7 cellular contexts compared by ENCODE assay signal in genomic region chr5:132883261-132883834, GRCh38. TPM values are rescaled to one million over a fixed set of nuclear protein-coding genes. Genes with fewer than 3 reads are reported as not detected.
DNase-seq lines count a peak whose midpoint lies in the region; ATAC-seq and TF ChIP-seq lines count a peak whose summit lies in the region.

No MANE protein-coding gene starts in this region.

- H3K27me3 ChIP-seq in trophoblast cell (ENCODE audit: insufficient read depth, low read length): no peaks in the 10 kb centered on the region

- H3K9me3 ChIP-seq in HEK293 (ENCODE audit: control insufficient read depth, insufficient read depth, low read depth, low read length): no peaks in the 10 kb centered on the region
- H3K9me3 ChIP-seq in trophoblast cell (ENCODE audit: insufficient read depth, low read depth, low read length): no peaks in the 10 kb centered on the region

- H3K27ac ChIP-seq in HEK293 (ENCODE audit: extremely low read depth, low read depth, low read length) (no peak overlapping the region), trophoblast cell (ENCODE audit: low read depth, low read length) (no peak overlapping the region)

- H2BK5ac ChIP-seq in trophoblast cell (ENCODE audit: low read depth, low read length, poor library complexity): no peak overlapping the region

- H2AFZ ChIP-seq in trophoblast cell (ENCODE audit: insufficient read depth, low read length, poor library complexity): no peak overlapping the region

- H3K36me3 ChIP-seq in HEK293 (ENCODE audit: control insufficient read depth in 2 of 2, insufficient read depth in 1 of 2, low read length in 2 of 2): peaks cover 61 to 87% of the 10 kb centered on the region in 2 experiments
- H3K36me3 ChIP-seq in trophoblast cell (ENCODE audit: control insufficient read depth in 1 of 2, insufficient read depth in 2 of 2, low read length in 2 of 2): peaks cover 18 to 40% of the 10 kb centered on the region in 2 experiments

- no peak overlapping the region for H2AK5ac ChIP-seq in trophoblast cell (ENCODE audit: low read length)

- CTCF ChIA-PET in HEK293 (lab: Yijun Ruan, JAX): interaction anchor here (0.6 to 2.9 kb wide), 26 partner anchors 8 to 373 kb away, joined by 3 to 20 read pairs (median 5); partner anchors contain the start of genes KIF3A, LEAP2 and SHROOM1

- no peak overlapping the region for H4K12ac ChIP-seq in trophoblast cell (ENCODE audit: low read depth, low read length)

- H3K79me2 ChIP-seq in trophoblast cell (ENCODE audit: control insufficient read depth, insufficient read depth, low read length, poor library complexity): no peaks in the 10 kb centered on the region

- peaks cover under 1% of the 10 kb centered on the region; the same call in 1 of the 2 replicates for H3K4me1 ChIP-seq in HEK293 (ENCODE audit: control insufficient read depth, insufficient read depth, low read length)
- H3K4me1 ChIP-seq in trophoblast cell (ENCODE audit: control insufficient read depth in 1 of 2, insufficient read depth in 2 of 2, low read length in 2 of 2): no peaks in the 10 kb centered on the region

- H2BK120ac ChIP-seq in trophoblast cell (ENCODE audit: insufficient read depth, low read length, poor library complexity): no peak overlapping the region

- DNase-seq in EH (ENCODE audit: low read depth) (peak; percentile 83), NCI-H526 treated with DMSO at 0.1 percent for 48 hours (lab: John Stamatoyannopoulos, UW) (peak; percentile 31), activated T-helper 1 cell treated with Interleukin-2 at 50 U/mL for 16 hours (ENCODE audit: low read depth) (peak; percentile 5), Right ventricle myocardium superior (no peak), trophoblast cell (peak; percentile 37 to 65)

- H4K8ac ChIP-seq in trophoblast cell (ENCODE audit: low read depth, low read length): no peak overlapping the region

- no peak overlapping the region for H4K91ac ChIP-seq in trophoblast cell (ENCODE audit: low read depth, low read length)

- intact Hi-C loops in Right ventricle myocardium superior (cut with DNase I): loop anchor here (5.0 kb wide), 1 partner anchor 51 kb away; the partner anchor contains the start of gene SHROOM1

- no peak overlapping the region for H3K9ac ChIP-seq in trophoblast cell (ENCODE audit: low read length)

- H3K4me3 ChIP-seq in HEK293 (ENCODE audit: low read depth, low read length) (no peak overlapping the region), trophoblast cell (ENCODE audit: low read depth, low read length) (no peak overlapping the region)

- POLR2A ChIA-PET in HEK293 (lab: Yijun Ruan, JAX): interaction anchor here (0.6 to 1.0 kb wide), 3 partner anchors 15 to 175 kb away, joined by 3 to 7 read pairs (median 3); partner anchors contain the start of gene AFF4

- H3K18ac ChIP-seq in trophoblast cell (ENCODE audit: low read length): no peak overlapping the region

- no peak overlapping the region for H3K4ac ChIP-seq in trophoblast cell (ENCODE audit: low read depth, low read length)

- no peak overlapping the region for H2BK12ac ChIP-seq in trophoblast cell (ENCODE audit: low read length)

- H3K4me2 ChIP-seq in trophoblast cell (ENCODE audit: low read length): no peak overlapping the region

- no CpG with 5 or more reads among the region's 2 CpGs for WGBS in trophoblast cell (ENCODE audit: extremely low coverage, insufficient coverage, insufficient read length)

- no peaks in the 10 kb centered on the region for H3K79me1 ChIP-seq in trophoblast cell (ENCODE audit: low read length)

- no peak overlapping the region for H3K14ac ChIP-seq in trophoblast cell (ENCODE audit: low read length)

- no peak overlapping the region for H3K23ac ChIP-seq in trophoblast cell (ENCODE audit: low read length)

- 0 out of 2 replicates have a peak, but pooled peaks have one; percentile 34 for TF ChIP-seq CTCF in HEK293 (tag by site-specific recombination; IDR thresholded peaks at IDR 0.05)

- peak; percentile 88 for ATAC-seq in Right ventricle myocardium superior (ENCODE audit: poor library complexity)
- ATAC-seq in HG03039 (IDR thresholded peaks at IDR 0.05; ENCODE audit: unreplicated experiment): no peak

TF ChIP-seq in HEK293, 187 proteins besides CTCF, POLR2A, EP300 and RAD21:
- TF ChIP-seq ZNF596 (tag by site-specific recombination; IDR thresholded peaks at IDR 0.05) (no peak), KLF10 (tag by site-specific recombination; IDR thresholded peaks at IDR 0.05) (peak; percentile 19; the same call in 1 of the 2 replicates), ZFP3 (tag by site-specific recombination; IDR thresholded peaks at IDR 0.05; ENCODE audit: low read depth) (no peak), ZXDB (tag by site-specific recombination; IDR thresholded peaks at IDR 0.05) (no peak), ZFHX2 (tag by site-specific recombination; conservative IDR thresholded peaks at IDR 0.05) (no peak), ZNF248 (tag by site-specific recombination; IDR thresholded peaks at IDR 0.05) (no peak), REPIN1 (tag by site-specific recombination; IDR thresholded peaks at IDR 0.05; ENCODE audit: low read depth) (no peak), ZNF121 (tag by site-specific recombination; IDR thresholded peaks at IDR 0.05) (no peak), ZNF558 (tag by site-specific recombination; IDR thresholded peaks at IDR 0.05) (no peak), ZNF654 (tag by site-specific recombination; IDR thresholded peaks at IDR 0.05; ENCODE audit: low read depth) (peak; percentile 66), ZNF768 (tag by site-specific recombination; IDR thresholded peaks at IDR 0.05) (no peak), ZNF433 (tag by site-specific recombination; IDR thresholded peaks at IDR 0.05; ENCODE audit: low read depth) (no peak), ZNF660 (tag by site-specific recombination; IDR thresholded peaks at IDR 0.05) (0 out of 2 replicates have a peak, but pooled peaks have one; percentile 18), SCRT2 (tag by site-specific recombination; IDR thresholded peaks at IDR 0.05) (no peak)
- TF ChIP-seq, protein P1, sequence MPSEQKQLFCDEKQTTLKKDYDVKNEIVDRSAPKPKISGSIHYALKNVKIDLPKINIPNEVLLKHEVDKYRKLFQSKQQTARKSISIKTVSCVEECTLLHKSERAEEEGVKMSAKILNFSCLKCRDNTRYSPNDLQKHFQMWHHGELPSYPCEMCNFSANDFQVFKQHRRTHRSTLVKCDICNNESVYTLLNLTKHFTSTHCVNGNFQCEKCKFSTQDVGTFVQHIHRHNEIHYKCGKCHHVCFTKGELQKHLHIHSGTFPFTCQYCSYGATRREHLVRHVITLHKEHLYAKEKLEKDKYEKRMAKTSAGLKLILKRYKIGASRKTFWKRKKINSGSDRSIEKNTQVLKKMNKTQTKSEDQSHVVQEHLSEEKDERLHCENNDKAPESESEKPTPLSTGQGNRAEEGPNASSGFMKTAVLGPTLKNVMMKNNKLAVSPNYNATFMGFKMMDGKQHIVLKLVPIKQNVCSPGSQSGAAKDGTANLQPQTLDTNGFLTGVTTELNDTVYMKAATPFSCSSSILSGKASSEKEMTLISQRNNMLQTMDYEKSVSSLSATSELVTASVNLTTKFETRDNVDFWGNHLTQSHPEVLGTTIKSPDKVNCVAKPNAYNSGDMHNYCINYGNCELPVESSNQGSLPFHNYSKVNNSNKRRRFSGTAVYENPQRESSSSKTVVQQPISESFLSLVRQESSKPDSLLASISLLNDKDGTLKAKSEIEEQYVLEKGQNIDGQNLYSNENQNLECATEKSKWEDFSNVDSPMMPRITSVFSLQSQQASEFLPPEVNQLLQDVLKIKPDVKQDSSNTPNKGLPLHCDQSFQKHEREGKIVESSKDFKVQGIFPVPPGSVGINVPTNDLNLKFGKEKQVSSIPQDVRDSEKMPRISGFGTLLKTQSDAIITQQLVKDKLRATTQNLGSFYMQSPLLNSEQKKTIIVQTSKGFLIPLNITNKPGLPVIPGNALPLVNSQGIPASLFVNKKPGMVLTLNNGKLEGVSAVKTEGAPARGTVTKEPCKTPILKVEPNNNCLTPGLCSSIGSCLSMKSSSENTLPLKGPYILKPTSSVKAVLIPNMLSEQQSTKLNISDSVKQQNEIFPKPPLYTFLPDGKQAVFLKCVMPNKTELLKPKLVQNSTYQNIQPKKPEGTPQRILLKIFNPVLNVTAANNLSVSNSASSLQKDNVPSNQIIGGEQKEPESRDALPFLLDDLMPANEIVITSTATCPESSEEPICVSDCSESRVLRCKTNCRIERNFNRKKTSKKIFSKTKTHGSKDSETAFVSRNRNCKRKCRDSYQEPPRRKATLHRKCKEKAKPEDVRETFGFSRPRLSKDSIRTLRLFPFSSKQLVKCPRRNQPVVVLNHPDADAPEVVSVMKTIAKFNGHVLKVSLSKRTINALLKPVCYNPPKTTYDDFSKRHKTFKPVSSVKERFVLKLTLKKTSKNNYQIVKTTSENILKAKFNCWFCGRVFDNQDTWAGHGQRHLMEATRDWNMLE (tag by site-specific recombination; conservative IDR thresholded peaks at IDR 0.05; ENCODE audit: low read depth): no peak

RNA-seq across cellular contexts. Expression of gene LEAP2, which starts 9.9 kb away (rescaled TPM):
- total RNA-seq in Right ventricle myocardium superior: 1.0 TPM
- polyA plus RNA-seq in trophoblast cell (2013): 0.68 and 0.71 TPM in 2 replicates

RNA-seq across cellular contexts. Expression of gene UQCRQ, which starts 16.9 kb away (rescaled TPM):
- total RNA-seq in Right ventricle myocardium superior: 1,987 TPM
- 333 and 368 TPM in 2 replicates for polyA plus RNA-seq in trophoblast cell (2013)

RNA-seq across cellular contexts. Expression of gene GDF9, which starts 17.1 kb away (rescaled TPM):
- 0.16 TPM for total RNA-seq in Right ventricle myocardium superior
- 0.33 and 0.45 TPM in 2 replicates for polyA plus RNA-seq in trophoblast cell (2013)

RNA-seq across cellular contexts. Expression of gene SHROOM1, which starts 52.9 kb away (rescaled TPM):
- 3.6 TPM for total RNA-seq in Right ventricle myocardium superior
- 5.8 and 6.2 TPM in 2 replicates for polyA plus RNA-seq in trophoblast cell (2013)
